Comparison of ENCODE assay signal across 8 cellular contexts in the genomic region with DNA sequence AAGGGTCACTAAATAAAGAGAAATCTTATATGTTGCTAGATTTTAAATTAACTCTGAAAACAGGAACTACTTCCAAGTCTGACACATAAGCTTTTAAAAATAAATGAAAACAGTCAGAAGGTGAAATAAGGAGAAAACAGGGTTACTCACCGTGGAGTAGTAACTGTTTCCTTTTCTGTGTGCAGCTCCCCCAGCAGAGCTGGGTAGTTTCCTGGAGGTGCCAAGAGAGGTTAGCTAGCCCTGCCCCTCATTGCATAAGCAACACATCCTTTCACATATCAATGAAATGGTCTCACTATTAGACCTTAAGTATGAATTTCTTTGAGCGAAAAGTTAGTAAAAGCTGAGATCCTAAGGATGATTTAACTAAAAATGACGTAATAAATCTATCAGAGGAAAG. TPM values are rescaled to one million over a fixed set of nuclear protein-coding genes. Genes with fewer than 3 reads are reported as not detected.
DNase-seq lines count a peak whose midpoint lies in the region; ATAC-seq lines count a peak whose summit lies in the region.

No MANE protein-coding gene starts in this region.

- no peaks in the 10 kb centered on the region for H3K27me3 ChIP-seq in CD4-positive, CD25-positive, alpha-beta regulatory T cell (ENCODE audit: control insufficient read depth, insufficient read depth, low read length)

- no peaks in the 10 kb centered on the region for H3K27me3 Mint-ChIP-seq in CD4-positive, CD25-positive, alpha-beta regulatory T cell
- H3K27me3 Mint-ChIP-seq in activated naive CD4-positive, alpha-beta T cell treated with anti-CD3 and anti-CD28 coated beads, Interleukin-2, amount 50 U/mL, for 24 hours = no peaks in the 10 kb centered on the region

- H3K4me3 ChIP-seq in CD4-positive, CD25-positive, alpha-beta regulatory T cell (ENCODE audit: low read depth, low read length) = no peak overlapping the region
- no peak overlapping the region for H3K4me3 ChIP-seq in skeletal muscle cell (ENCODE audit: low read depth, low read length)

- H3K4me3 Mint-ChIP-seq in CD4-positive, CD25-positive, alpha-beta regulatory T cell = peak overlapping the region in 1 of 4 donors; percentile 21
- H3K4me3 Mint-ChIP-seq in activated naive CD4-positive, alpha-beta T cell treated with anti-CD3 and anti-CD28 coated beads, Interleukin-2, amount 50 U/mL, for 24 hours = no peak overlapping the region

- H3K4me1 Mint-ChIP-seq in CD4-positive, CD25-positive, alpha-beta regulatory T cell = peaks cover 15 to 18% (median 16%) of the 10 kb centered on the region in 4 donors
- H3K4me1 Mint-ChIP-seq in activated naive CD4-positive, alpha-beta T cell treated with anti-CD3 and anti-CD28 coated beads, Interleukin-2, amount 50 U/mL, for 24 hours = peaks cover 23% of the 10 kb centered on the region

- peaks cover 42% of the 10 kb centered on the region for H3K36me3 ChIP-seq in CD4-positive, CD25-positive, alpha-beta regulatory T cell (ENCODE audit: control insufficient read depth, insufficient read depth, low read length)

- DNase-seq in CD4-positive, CD25-positive, alpha-beta regulatory T cell = peak in 2 of 3 donors; percentile 16 to 80
- DNase-seq in skeletal muscle cell (ENCODE audit: low read depth) = peak; percentile 43
- DNase-seq in NCI-H69 (lab: John Stamatoyannopoulos, UW) = no peak
- DNase-seq in NCI-H2171 treated with DMSO at 0.1 percent for 48 hours (lab: John Stamatoyannopoulos, UW) = no peak

- H3K27ac Mint-ChIP-seq in CD4-positive, CD25-positive, alpha-beta regulatory T cell = peak overlapping the region; percentile 45 to 79 (median 69)
- H3K27ac Mint-ChIP-seq in activated naive CD4-positive, alpha-beta T cell treated with anti-CD3 and anti-CD28 coated beads, Interleukin-2, amount 50 U/mL, for 24 hours = peak overlapping the region; percentile 12

- H3K27ac ChIP-seq in CD4-positive, CD25-positive, alpha-beta regulatory T cell (ENCODE audit: insufficient read depth, low read length, poor library complexity, severe bottlenecking) = no peak overlapping the region

- H3K9me3 Mint-ChIP-seq in CD4-positive, CD25-positive, alpha-beta regulatory T cell = no peaks in the 10 kb centered on the region
- H3K9me3 Mint-ChIP-seq in activated naive CD4-positive, alpha-beta T cell treated with anti-CD3 and anti-CD28 coated beads, Interleukin-2, amount 50 U/mL, for 24 hours = no peaks in the 10 kb centered on the region

- ATAC-seq in CD4-positive, CD25-positive, alpha-beta regulatory T cell (ENCODE audit: low read depth in 2 of 2) = peak; percentile 97 to 98
- ATAC-seq in GM19397 (IDR thresholded peaks at IDR 0.05; ENCODE audit: unreplicated experiment) (peak; percentile 91), HG03457 (IDR thresholded peaks at IDR 0.05; ENCODE audit: unreplicated experiment) (peak; percentile 95), esophagus mucosa (no peak)

- H3K9me3 ChIP-seq in CD4-positive, CD25-positive, alpha-beta regulatory T cell (ENCODE audit: control insufficient read depth in 2 of 2, low read length in 2 of 2) = no peaks in the 10 kb centered on the region

- peaks cover 20% of the 10 kb centered on the region for H3K36me3 Mint-ChIP-seq in CD4-positive, CD25-positive, alpha-beta regulatory T cell
- H3K36me3 Mint-ChIP-seq in activated naive CD4-positive, alpha-beta T cell treated with anti-CD3 and anti-CD28 coated beads, Interleukin-2, amount 50 U/mL, for 24 hours = peaks cover 19% of the 10 kb centered on the region

- H3K4me1 ChIP-seq in CD4-positive, CD25-positive, alpha-beta regulatory T cell (ENCODE audit: control insufficient read depth, insufficient read depth, low read length, poor library complexity, severe bottlenecking) = peaks cover 7% of the 10 kb centered on the region

RNA-seq across cellular contexts. Expression of a gene that starts 54.0 kb away (rescaled TPM):
- 5.1 TPM for total RNA-seq in CD4-positive, CD25-positive, alpha-beta regulatory T cell
- polyA plus RNA-seq in CD4-positive, CD25-positive, alpha-beta regulatory T cell = not detected
- 1.5 TPM for total RNA-seq in esophagus mucosa

RNA-seq across cellular contexts. Expression of a gene that starts 57.1 kb away (rescaled TPM):
- total RNA-seq in CD4-positive, CD25-positive, alpha-beta regulatory T cell = 114 TPM
- polyA plus RNA-seq in CD4-positive, CD25-positive, alpha-beta regulatory T cell = 1 to 10 TPM; 5.8 to 8.2 (median 6.4) TPM
- 43.3 TPM for total RNA-seq in esophagus mucosa

Comparison
In these comparisons a context has a peak if more than half of its experiments do, and no peak if none do; other contexts are left out.
1. DNase-seq: peak in CD4-positive, CD25-positive, alpha-beta regulatory T cell (2 of 3) and skeletal muscle cell (single experiment); none in NCI-H69 (single experiment) and NCI-H2171 treated with DMSO at 0.1 percent for 48 hours (single experiment).